ENCODE assay signal across 1 cellular context in genomic region chr22:23894710-23895598, GRCh38.
TF ChIP-seq lines count a peak whose summit lies in the region.

No MANE protein-coding gene starts in this region.

TF ChIP-seq in HepG2, 621 proteins besides CTCF, POLR2A, EP300 and RAD21 (continued from another document and continues in another):
- TF ChIP-seq, protein P1, sequence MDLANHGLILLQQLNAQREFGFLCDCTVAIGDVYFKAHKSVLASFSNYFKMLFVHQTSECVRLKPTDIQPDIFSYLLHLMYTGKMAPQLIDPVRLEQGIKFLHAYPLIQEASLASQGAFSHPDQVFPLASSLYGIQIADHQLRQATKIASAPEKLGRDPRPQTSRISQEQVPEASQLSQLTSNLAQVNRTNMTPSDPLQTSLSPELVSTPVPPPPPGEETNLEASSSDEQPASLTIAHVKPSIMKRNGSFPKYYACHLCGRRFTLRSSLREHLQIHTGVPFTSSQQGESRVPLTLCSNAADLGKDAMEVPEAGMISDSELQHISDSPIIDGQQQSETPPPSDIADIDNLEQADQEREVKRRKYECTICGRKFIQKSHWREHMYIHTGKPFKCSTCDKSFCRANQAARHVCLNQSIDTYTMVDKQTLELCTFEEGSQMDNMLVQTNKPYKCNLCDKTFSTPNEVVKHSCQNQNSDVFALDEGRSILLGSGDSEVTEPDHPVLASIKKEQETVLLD (CRISPR knock-in tag; IDR thresholded peaks at IDR 0.05; ENCODE audit: low read depth), result 0 out of 2 replicates have a peak, but pooled peaks have one; percentile 29
- TF ChIP-seq, protein P2, sequence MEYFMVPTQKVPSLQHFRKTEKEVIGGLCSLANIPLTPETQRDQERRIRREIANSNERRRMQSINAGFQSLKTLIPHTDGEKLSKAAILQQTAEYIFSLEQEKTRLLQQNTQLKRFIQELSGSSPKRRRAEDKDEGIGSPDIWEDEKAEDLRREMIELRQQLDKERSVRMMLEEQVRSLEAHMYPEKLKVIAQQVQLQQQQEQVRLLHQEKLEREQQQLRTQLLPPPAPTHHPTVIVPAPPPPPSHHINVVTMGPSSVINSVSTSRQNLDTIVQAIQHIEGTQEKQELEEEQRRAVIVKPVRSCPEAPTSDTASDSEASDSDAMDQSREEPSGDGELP (IDR thresholded peaks at IDR 0.05; ENCODE audit: borderline replicate concordance, low read depth), result no peak
- TF ChIP-seq BRF2 (CRISPR knock-in tag; IDR thresholded peaks at IDR 0.05) (no peak), ATF1 (CRISPR knock-in tag; IDR thresholded peaks at IDR 0.05) (no peak), ZNF773 (CRISPR knock-in tag; IDR thresholded peaks at IDR 0.05; ENCODE audit: borderline replicate concordance) (peak; percentile 23; the same call in 1 of the 2 replicates), ZNF589 (CRISPR knock-in tag; conservative IDR thresholded peaks at IDR 0.05) (peak; percentile 93; the same call in 1 of the 2 replicates), ZNF879 (CRISPR knock-in tag; IDR thresholded peaks at IDR 0.05) (no peak), ZNF660 (CRISPR knock-in tag; IDR thresholded peaks at IDR 0.05; ENCODE audit: borderline replicate concordance, low read depth) (no peak), HOXA7 (CRISPR knock-in tag; IDR thresholded peaks at IDR 0.05) (no peak), ZSCAN31 (CRISPR knock-in tag; IDR thresholded peaks at IDR 0.05; ENCODE audit: low read depth) (no peak), SAP130 (CRISPR knock-in tag; IDR thresholded peaks at IDR 0.05; ENCODE audit: low read depth) (peak; percentile 77), ERF (CRISPR knock-in tag; IDR thresholded peaks at IDR 0.05) (no peak), ZBTB7B (CRISPR knock-in tag; IDR thresholded peaks at IDR 0.05) (no peak; the same call in 1 of the 2 replicates), ZNF441 (CRISPR knock-in tag; IDR thresholded peaks at IDR 0.05; ENCODE audit: borderline replicate concordance) (peak; percentile 48; the same call in 1 of the 2 replicates), MXI1 (IDR thresholded peaks at IDR 0.05; ENCODE audit: borderline replicate concordance, low read depth, low read length) (peak; percentile 79; the same call in 1 of the 3 replicates), ZNF766 (CRISPR knock-in tag; IDR thresholded peaks at IDR 0.05; ENCODE audit: borderline replicate concordance) (no peak), GPBP1L1 (CRISPR knock-in tag; IDR thresholded peaks at IDR 0.05) (no peak), ZNF335 (CRISPR knock-in tag; IDR thresholded peaks at IDR 0.05) (no peak), ZNF354B (CRISPR knock-in tag; IDR thresholded peaks at IDR 0.05) (no peak), ZFP36L1 (CRISPR knock-in tag; IDR thresholded peaks at IDR 0.05) (no peak), ZFP62 (CRISPR knock-in tag; IDR thresholded peaks at IDR 0.05) (no peak), ZNF407 (CRISPR knock-in tag; IDR thresholded peaks at IDR 0.05; ENCODE audit: not compliant biosample characterization) (no peak), FOSL2 (CRISPR knock-in tag; IDR thresholded peaks at IDR 0.05) (peak; percentile 6; the same call in 1 of the 2 replicates), ONECUT2 (CRISPR knock-in tag; IDR thresholded peaks at IDR 0.05) (no peak), TOE1 (CRISPR knock-in tag; IDR thresholded peaks at IDR 0.05) (no peak), CCAR2 (optimal IDR thresholded peaks at IDR 0.05; ENCODE audit: low read depth, low read length) (no peak), RBM22 (optimal IDR thresholded peaks at IDR 0.05; ENCODE audit: low read length) (peak; percentile 94), ATF2 (CRISPR knock-in tag; IDR thresholded peaks at IDR 0.05) (peak; percentile 54; the same call in 1 of the 2 replicates), ISL2 (CRISPR knock-in tag; IDR thresholded peaks at IDR 0.05) (no peak), MZF1 (CRISPR knock-in tag; IDR thresholded peaks at IDR 0.05; ENCODE audit: borderline replicate concordance) (no peak), NCOR1 (IDR thresholded peaks at IDR 0.05; ENCODE audit: borderline replicate concordance, low read length) (0 out of 2 replicates have a peak, but pooled peaks have one; percentile 10), ZNF644 (CRISPR knock-in tag; IDR thresholded peaks at IDR 0.05; ENCODE audit: low read depth) (no peak), POGZ (CRISPR knock-in tag; IDR thresholded peaks at IDR 0.05) (no peak), ZNF251 (CRISPR knock-in tag; IDR thresholded peaks at IDR 0.05) (peak; percentile 45; the same call in 1 of the 2 replicates), KDM3A (CRISPR knock-in tag; IDR thresholded peaks at IDR 0.05; ENCODE audit: low read depth) (no peak), ZNF260 (CRISPR knock-in tag; IDR thresholded peaks at IDR 0.05; ENCODE audit: borderline replicate concordance, low read depth) (no peak), ZNF331 (CRISPR knock-in tag; IDR thresholded peaks at IDR 0.05) (no peak), HMG20B (CRISPR knock-in tag; conservative IDR thresholded peaks at IDR 0.05) (no peak), ZNF782 (CRISPR knock-in tag; IDR thresholded peaks at IDR 0.05; ENCODE audit: borderline replicate concordance) (0 out of 2 replicates have a peak, but pooled peaks have one; percentile 46), DMAP1 (CRISPR knock-in tag; IDR thresholded peaks at IDR 0.05) (no peak), ZNF333 (CRISPR knock-in tag; IDR thresholded peaks at IDR 0.05; ENCODE audit: borderline replicate concordance) (peak; percentile 11)
- TF ChIP-seq, protein P3, sequence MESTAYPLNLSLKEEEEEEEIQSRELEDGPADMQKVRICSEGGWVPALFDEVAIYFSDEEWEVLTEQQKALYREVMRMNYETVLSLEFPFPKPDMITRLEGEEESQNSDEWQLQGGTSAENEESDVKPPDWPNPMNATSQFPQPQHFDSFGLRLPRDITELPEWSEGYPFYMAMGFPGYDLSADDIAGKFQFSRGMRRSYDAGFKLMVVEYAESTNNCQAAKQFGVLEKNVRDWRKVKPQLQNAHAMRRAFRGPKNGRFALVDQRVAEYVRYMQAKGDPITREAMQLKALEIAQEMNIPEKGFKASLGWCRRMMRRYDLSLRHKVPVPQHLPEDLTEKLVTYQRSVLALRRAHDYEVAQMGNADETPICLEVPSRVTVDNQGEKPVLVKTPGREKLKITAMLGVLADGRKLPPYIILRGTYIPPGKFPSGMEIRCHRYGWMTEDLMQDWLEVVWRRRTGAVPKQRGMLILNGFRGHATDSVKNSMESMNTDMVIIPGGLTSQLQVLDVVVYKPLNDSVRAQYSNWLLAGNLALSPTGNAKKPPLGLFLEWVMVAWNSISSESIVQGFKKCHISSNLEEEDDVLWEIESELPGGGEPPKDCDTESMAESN (CRISPR knock-in tag; conservative IDR thresholded peaks at IDR 0.05), result peak; percentile 50
- TF ChIP-seq, protein P4, sequence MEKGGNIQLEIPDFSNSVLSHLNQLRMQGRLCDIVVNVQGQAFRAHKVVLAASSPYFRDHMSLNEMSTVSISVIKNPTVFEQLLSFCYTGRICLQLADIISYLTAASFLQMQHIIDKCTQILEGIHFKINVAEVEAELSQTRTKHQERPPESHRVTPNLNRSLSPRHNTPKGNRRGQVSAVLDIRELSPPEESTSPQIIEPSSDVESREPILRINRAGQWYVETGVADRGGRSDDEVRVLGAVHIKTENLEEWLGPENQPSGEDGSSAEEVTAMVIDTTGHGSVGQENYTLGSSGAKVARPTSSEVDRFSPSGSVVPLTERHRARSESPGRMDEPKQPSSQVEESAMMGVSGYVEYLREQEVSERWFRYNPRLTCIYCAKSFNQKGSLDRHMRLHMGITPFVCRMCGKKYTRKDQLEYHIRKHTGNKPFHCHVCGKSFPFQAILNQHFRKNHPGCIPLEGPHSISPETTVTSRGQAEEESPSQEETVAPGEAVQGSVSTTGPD (CRISPR knock-in tag; IDR thresholded peaks at IDR 0.05), result no peak; the same call in 1 of the 2 replicates
- TF ChIP-seq, protein P5, sequence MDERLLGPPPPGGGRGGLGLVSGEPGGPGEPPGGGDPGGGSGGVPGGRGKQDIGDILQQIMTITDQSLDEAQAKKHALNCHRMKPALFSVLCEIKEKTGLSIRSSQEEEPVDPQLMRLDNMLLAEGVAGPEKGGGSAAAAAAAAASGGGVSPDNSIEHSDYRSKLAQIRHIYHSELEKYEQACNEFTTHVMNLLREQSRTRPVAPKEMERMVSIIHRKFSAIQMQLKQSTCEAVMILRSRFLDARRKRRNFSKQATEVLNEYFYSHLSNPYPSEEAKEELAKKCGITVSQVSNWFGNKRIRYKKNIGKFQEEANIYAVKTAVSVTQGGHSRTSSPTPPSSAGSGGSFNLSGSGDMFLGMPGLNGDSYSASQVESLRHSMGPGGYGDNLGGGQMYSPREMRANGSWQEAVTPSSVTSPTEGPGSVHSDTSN (CRISPR knock-in tag; IDR thresholded peaks at IDR 0.05), result no peak
- TF ChIP-seq, protein P6, sequence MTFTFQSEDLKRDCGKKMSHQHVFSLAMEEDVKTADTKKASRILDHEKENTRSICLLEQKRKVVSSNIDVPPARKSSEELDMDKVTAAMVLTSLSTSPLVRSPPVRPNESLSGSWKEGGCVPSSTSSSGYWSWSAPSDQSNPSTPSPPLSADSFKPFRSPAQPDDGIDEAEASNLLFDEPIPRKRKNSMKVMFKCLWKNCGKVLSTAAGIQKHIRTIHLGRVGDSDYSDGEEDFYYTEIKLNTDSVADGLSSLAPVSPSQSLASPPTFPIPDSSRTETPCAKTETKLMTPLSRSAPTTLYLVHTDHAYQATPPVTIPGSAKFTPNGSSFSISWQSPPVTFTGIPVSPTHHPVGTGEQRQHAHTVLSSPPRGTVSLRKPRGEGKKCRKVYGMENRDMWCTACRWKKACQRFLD (CRISPR knock-in tag; IDR thresholded peaks at IDR 0.05; ENCODE audit: borderline replicate concordance), result no peak; the same call in 1 of the 2 replicates
